8 cellular contexts compared by ENCODE assay signal in the genomic region with DNA sequence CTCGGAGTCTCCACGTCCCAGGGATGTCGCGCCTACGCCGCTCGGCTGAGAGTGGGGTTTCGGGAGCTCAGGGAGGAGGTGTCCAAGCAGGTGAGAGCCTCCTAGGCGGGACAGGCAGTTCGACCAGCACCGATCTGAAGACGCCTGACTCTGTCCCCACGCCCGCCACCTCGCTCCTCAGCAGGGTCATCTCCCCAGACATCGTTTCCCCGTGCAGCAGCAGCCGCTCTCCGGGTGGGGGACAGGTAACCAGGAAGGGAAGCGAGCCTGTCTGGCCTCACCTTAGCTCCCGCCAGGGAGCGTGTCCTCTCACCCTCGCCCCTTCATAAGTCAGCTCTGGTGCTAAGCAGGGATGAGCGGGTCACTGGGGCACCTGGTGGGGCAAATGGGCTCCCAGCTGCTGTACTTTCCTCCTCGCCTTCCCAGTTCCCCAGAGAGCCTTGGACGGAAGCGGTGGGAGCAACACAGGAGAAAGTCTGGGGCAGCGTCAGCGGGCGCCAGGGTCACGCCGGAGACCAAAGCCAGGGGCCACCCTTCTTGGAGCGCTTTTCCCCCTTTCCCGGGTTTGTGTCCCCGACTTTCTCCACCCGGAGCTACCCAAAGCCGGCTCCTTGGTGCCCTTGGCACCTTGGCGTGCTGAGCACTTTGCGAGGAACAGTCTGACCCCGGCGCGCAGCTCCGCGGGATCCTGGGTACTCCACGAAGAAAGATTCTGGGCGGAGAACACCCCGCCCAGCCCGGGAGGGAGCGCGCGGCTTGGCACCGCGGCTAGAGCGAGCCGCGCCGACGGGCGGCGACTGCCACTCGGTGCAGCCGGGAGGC. TPM values are rescaled to one million over a fixed set of nuclear protein-coding genes. Genes with fewer than 3 reads are reported as not detected.
DNase-seq lines count a peak whose midpoint lies in the region; ATAC-seq and TF ChIP-seq lines count a peak whose summit lies in the region.

No MANE protein-coding gene starts in this region.

- WGBS in gastroesophageal sphincter (ENCODE audit: low coverage in 1 of 2), 2 donors: 0 to 20% methylated on average over 4 to 5 of the region's 62 CpGs

- POLR2A ChIA-PET in GM10248 (lab: Yijun Ruan, JAX): no interaction called here
- POLR2A ChIA-PET in WTC11 (lab: Charles Lee): interaction anchor here (0.6 kb wide), 1 partner anchor 207 kb away, joined by 3 read pairs; no protein-coding TSS in a partner anchor

- H3K36me3 ChIP-seq in gastroesophageal sphincter: no peaks in the 10 kb centered on the region

- DNase-seq in GM10248 (ENCODE audit: extremely low spot score) (peak; percentile 14), WTC11 (ENCODE audit: low spot score) (peak; percentile 42), posterior vena cava (ENCODE audit: low spot score) (peak; percentile 84), HK-2 (ENCODE audit: unreplicated experiment) (no peak), EL (no peak), UCSD-AML1 (lab: John Stamatoyannopoulos, UW; ENCODE audit: unreplicated experiment) (no peak)
- DNase-seq in stimulated activated naive CD4-positive, alpha-beta T cell treated with Interleukin-2 at 50 U/mL for 16 hours (lab: John Stamatoyannopoulos, UW): no peak

- peak; percentile 32 for ATAC-seq in WTC11
- ATAC-seq in gastroesophageal sphincter: peak; percentile 17

- no peaks in the 10 kb centered on the region for H3K9me3 Mint-ChIP-seq in WTC11

- peak overlapping the region; percentile 42 to 58 for H3K4me3 ChIP-seq in gastroesophageal sphincter

- CTCF ChIA-PET in GM10248 (lab: Yijun Ruan, JAX) (interaction anchor here (1.7 to 1.8 kb wide), 2 partner anchors 10 to 11 kb away, joined by 5 to 6 read pairs; no protein-coding TSS in a partner anchor), WTC11 (lab: Charles Lee) (interaction anchor here (0.8 to 3.2 kb wide), 10 partner anchors 8 to 284 kb away, joined by 3 to 18 read pairs (median 4); no protein-coding TSS in a partner anchor)

- TF ChIP-seq EP300 in gastroesophageal sphincter (IDR thresholded peaks at IDR 0.05): no peak

- no peak for TF ChIP-seq CTCF in GM10248 (IDR thresholded peaks at IDR 0.05; ENCODE audit: control extremely low read depth, extremely low read depth, low read depth, missing control alignments)
- TF ChIP-seq CTCF in WTC11 (IDR thresholded peaks at IDR 0.05): no peak
- peak in 1 of 4 experiments; percentile 16 for TF ChIP-seq CTCF in gastroesophageal sphincter (IDR thresholded peaks at IDR 0.05)

- H3K9me3 ChIP-seq in gastroesophageal sphincter: no peaks in the 10 kb centered on the region

- H3K27me3 Mint-ChIP-seq in WTC11 (ENCODE audit: low read depth): peaks cover 78% of the 10 kb centered on the region

- H3K27ac ChIP-seq in gastroesophageal sphincter: peak overlapping the region in 2 of 4 donors; percentile 66 to 70

- H3K36me3 Mint-ChIP-seq in WTC11: no peaks in the 10 kb centered on the region

- H3K4me1 ChIP-seq in gastroesophageal sphincter: peaks cover 0 to 52% (median 16%) of the 10 kb centered on the region in 3 donors

- H3K4me3 Mint-ChIP-seq in WTC11: peak overlapping the region; percentile 83

- no peak overlapping the region for H3K27ac Mint-ChIP-seq in WTC11

- peaks cover 53% of the 10 kb centered on the region for H3K4me1 Mint-ChIP-seq in WTC11

- no peak for TF ChIP-seq POLR2A in gastroesophageal sphincter (IDR thresholded peaks at IDR 0.05)

- H3K27me3 ChIP-seq in gastroesophageal sphincter: peaks cover 40% of the 10 kb centered on the region

- intact Hi-C loops in posterior vena cava (cut with DNase I): no loop called here

TF ChIP-seq in WTC11, 78 proteins besides CTCF, POLR2A, EP300 and RAD21:
- no peak for TF ChIP-seq HMGA2 (CRISPR knock-in tag; IDR thresholded peaks at IDR 0.05)
- no peak for TF ChIP-seq SP1 (CRISPR knock-in tag; conservative IDR thresholded peaks at IDR 0.05)
- TF ChIP-seq, protein P1, sequence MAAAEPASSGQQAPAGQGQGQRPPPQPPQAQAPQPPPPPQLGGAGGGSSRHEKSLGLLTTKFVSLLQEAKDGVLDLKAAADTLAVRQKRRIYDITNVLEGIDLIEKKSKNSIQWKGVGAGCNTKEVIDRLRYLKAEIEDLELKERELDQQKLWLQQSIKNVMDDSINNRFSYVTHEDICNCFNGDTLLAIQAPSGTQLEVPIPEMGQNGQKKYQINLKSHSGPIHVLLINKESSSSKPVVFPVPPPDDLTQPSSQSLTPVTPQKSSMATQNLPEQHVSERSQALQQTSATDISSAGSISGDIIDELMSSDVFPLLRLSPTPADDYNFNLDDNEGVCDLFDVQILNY (CRISPR knock-in tag; IDR thresholded peaks at IDR 0.05): no peak
- no peak for TF ChIP-seq GTF2I (CRISPR knock-in tag; conservative IDR thresholded peaks at IDR 0.05)
- TF ChIP-seq NR3C1 (CRISPR knock-in tag; conservative IDR thresholded peaks at IDR 0.05; ENCODE audit: low read depth): no peak
- TF ChIP-seq JUN (CRISPR knock-in tag; IDR thresholded peaks at IDR 0.05): no peak
- TF ChIP-seq ETV6 (CRISPR knock-in tag; IDR thresholded peaks at IDR 0.05): no peak
- TF ChIP-seq, protein P2, sequence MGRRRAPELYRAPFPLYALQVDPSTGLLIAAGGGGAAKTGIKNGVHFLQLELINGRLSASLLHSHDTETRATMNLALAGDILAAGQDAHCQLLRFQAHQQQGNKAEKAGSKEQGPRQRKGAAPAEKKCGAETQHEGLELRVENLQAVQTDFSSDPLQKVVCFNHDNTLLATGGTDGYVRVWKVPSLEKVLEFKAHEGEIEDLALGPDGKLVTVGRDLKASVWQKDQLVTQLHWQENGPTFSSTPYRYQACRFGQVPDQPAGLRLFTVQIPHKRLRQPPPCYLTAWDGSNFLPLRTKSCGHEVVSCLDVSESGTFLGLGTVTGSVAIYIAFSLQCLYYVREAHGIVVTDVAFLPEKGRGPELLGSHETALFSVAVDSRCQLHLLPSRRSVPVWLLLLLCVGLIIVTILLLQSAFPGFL (CRISPR knock-in tag; IDR thresholded peaks at IDR 0.05; ENCODE audit: borderline replicate concordance): no peak
- TF ChIP-seq, protein P3, sequence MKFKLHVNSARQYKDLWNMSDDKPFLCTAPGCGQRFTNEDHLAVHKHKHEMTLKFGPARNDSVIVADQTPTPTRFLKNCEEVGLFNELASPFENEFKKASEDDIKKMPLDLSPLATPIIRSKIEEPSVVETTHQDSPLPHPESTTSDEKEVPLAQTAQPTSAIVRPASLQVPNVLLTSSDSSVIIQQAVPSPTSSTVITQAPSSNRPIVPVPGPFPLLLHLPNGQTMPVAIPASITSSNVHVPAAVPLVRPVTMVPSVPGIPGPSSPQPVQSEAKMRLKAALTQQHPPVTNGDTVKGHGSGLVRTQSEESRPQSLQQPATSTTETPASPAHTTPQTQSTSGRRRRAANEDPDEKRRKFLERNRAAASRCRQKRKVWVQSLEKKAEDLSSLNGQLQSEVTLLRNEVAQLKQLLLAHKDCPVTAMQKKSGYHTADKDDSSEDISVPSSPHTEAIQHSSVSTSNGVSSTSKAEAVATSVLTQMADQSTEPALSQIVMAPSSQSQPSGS (CRISPR knock-in tag; IDR thresholded peaks at IDR 0.05; ENCODE audit: borderline replicate concordance, low read depth): no peak

RNA-seq across cellular contexts. Expression of a gene that starts 1.6 kb away (rescaled TPM):
- total RNA-seq in WTC11 (2021): 4.1 to 6.4 TPM (median 4.1 TPM) in 3 replicates
- 100 to 1,000 TPM in 1 of 4 donors, 10 to 100 TPM in 3; 11.0 to 121 (median 64.6) TPM for total RNA-seq in gastroesophageal sphincter
- total RNA-seq in posterior vena cava: 100 to 1,000 TPM in 1 of 2 donors, 10 to 100 TPM in 1; 71.3 to 131 TPM

Comparison
In these comparisons a context has a peak if more than half of its experiments do, and no peak if none do; other contexts are left out.
1. DNase-seq: peak in GM10248 (single experiment), WTC11 (single experiment) and posterior vena cava (single experiment); none in stimulated activated naive CD4-positive, alpha-beta T cell treated with Interleukin-2 at 50 U/mL for 16 hours (single experiment), HK-2 (single experiment), EL (single experiment) and UCSD-AML1 (single experiment).